15 cellular contexts compared by ENCODE assay signal in genomic region chr12:1881936-1882335, GRCh38. TPM values are rescaled to one million over a fixed set of nuclear protein-coding genes. Genes with fewer than 3 reads are reported as not detected.
DNase-seq lines count a peak whose midpoint lies in the region; ATAC-seq and TF ChIP-seq lines count a peak whose summit lies in the region.
"Had no signal": no experiment of that assay in that cellular context is flagged by ENCODE, and none has a peak within 500 bp of the region (broad histone marks: within the 10 kb centered on the region; RNA-seq: fewer than 3 reads in every experiment).

No MANE protein-coding gene starts in this region.

- H3K4me1 ChIP-seq in SK-N-SH (ENCODE audit: control insufficient read depth in 1 of 2, insufficient read depth in 2 of 2, low read depth in 1 of 2, low read length in 1 of 2): no peaks in the 10 kb centered on the region
- H3K4me1 ChIP-seq in endodermal cell (ENCODE audit: control insufficient read depth, insufficient read depth, low read length): no peaks in the 10 kb centered on the region
- no peaks in the 10 kb centered on the region for H3K4me1 ChIP-seq in vagina

- POLR2A ChIA-PET in SK-N-SH (lab: Yijun Ruan, JAX): no interaction called here

- H3K27me3 ChIP-seq in SK-N-SH (ENCODE audit: insufficient read depth) (peaks cover 5% of the 10 kb centered on the region; the same call in 1 of the 2 replicates), endodermal cell (ENCODE audit: control insufficient read depth, insufficient read depth, low read length, poor library complexity, severe bottlenecking) (no peaks in the 10 kb centered on the region), vagina (no peaks in the 10 kb centered on the region)
- H3K27me3 ChIP-seq: BLaER1 treated with 17β-estradiol and CSF1 and Interleukin-3, amounts not matched to agents 10 nM and 100 nM had no signal

- no peak overlapping the region for H2AFZ ChIP-seq in SK-N-SH (ENCODE audit: low read depth)

- H3K79me2 ChIP-seq in SK-N-SH (ENCODE audit: insufficient read depth): no peaks in the 10 kb centered on the region

- H3K4me3 ChIP-seq in SK-N-SH (ENCODE audit: low read depth in 2 of 2, low read length in 1 of 2): no peak overlapping the region
- no peak overlapping the region for H3K4me3 ChIP-seq in endodermal cell (ENCODE audit: low read length)
- no peak overlapping the region for H3K4me3 ChIP-seq in vagina
- H3K4me3 ChIP-seq: BLaER1 treated with 17β-estradiol and CSF1 and Interleukin-3, amounts not matched to agents 10 nM and 100 nM had no signal

- TF ChIP-seq RAD21 in SK-N-SH (IDR thresholded peaks at IDR 0.05; ENCODE audit: low read length): no peak

- no peaks in the 10 kb centered on the region for H3K4me1 Mint-ChIP-seq in activated T-cell treated with anti-CD3 and anti-CD28 coated beads, Interleukin-2, amount 50 U/mL, for 24 hours (ENCODE audit: low read depth)
- no peaks in the 10 kb centered on the region for H3K4me1 Mint-ChIP-seq in activated T-cell treated with anti-CD3 and anti-CD28 coated beads, Interleukin-2, amount 50 U/mL, for 72 hours (ENCODE audit: low read depth)
- H3K4me1 Mint-ChIP-seq in endodermal cell: peaks cover 16% of the 10 kb centered on the region
- H3K4me1 Mint-ChIP-seq: CD4-positive, CD25-positive, alpha-beta regulatory T cell had no signal

- no peak overlapping the region for H3K27ac Mint-ChIP-seq in activated T-cell treated with anti-CD3 and anti-CD28 coated beads, Interleukin-2, amount 50 U/mL, for 24 hours
- no peak overlapping the region for H3K27ac Mint-ChIP-seq in activated T-cell treated with anti-CD3 and anti-CD28 coated beads, Interleukin-2, amount 50 U/mL, for 72 hours
- no peak overlapping the region for H3K27ac Mint-ChIP-seq in endodermal cell
- H3K27ac Mint-ChIP-seq: CD4-positive, CD25-positive, alpha-beta regulatory T cell had no signal

- H3K36me3 ChIP-seq in SK-N-SH (replicated peaks in 1 of 2; ENCODE audit: control insufficient read depth in 1 of 2, insufficient read depth in 2 of 2, low read length in 1 of 2): no peaks in the 10 kb centered on the region
- no peaks in the 10 kb centered on the region for H3K36me3 ChIP-seq in endodermal cell (ENCODE audit: control insufficient read depth, insufficient read depth, low read length)
- H3K36me3 ChIP-seq in vagina: no peaks in the 10 kb centered on the region

- H3K4me3 Mint-ChIP-seq in activated T-cell treated with anti-CD3 and anti-CD28 coated beads, Interleukin-2, amount 50 U/mL, for 24 hours: no peak overlapping the region
- no peak overlapping the region for H3K4me3 Mint-ChIP-seq in activated T-cell treated with anti-CD3 and anti-CD28 coated beads, Interleukin-2, amount 50 U/mL, for 72 hours
- no peak overlapping the region for H3K4me3 Mint-ChIP-seq in endodermal cell
- H3K4me3 Mint-ChIP-seq: CD4-positive, CD25-positive, alpha-beta regulatory T cell had no signal

- H3K27ac ChIP-seq in SK-N-SH (ENCODE audit: low read depth in 2 of 2, low read length in 1 of 2): no peak overlapping the region
- no peak overlapping the region for H3K27ac ChIP-seq in endodermal cell (ENCODE audit: low read depth, low read length)
- no peak overlapping the region for H3K27ac ChIP-seq in vagina
- H3K27ac ChIP-seq: 22Rv1; BLaER1 treated with 17β-estradiol and CSF1 and Interleukin-3, amounts not matched to agents 10 nM and 100 nM; HL-60 had no signal

- TF ChIP-seq POLR2A in vagina (IDR thresholded peaks at IDR 0.05): no peak

- no peak for ATAC-seq in SK-N-SH treated with all-trans-retinoic acid at 6 μM for 48 hours
- ATAC-seq in activated T-cell treated with anti-CD3 and anti-CD28 coated beads, Interleukin-2, amount 50 U/mL, for 72 hours (replicated peaks in 1 of 2): no peak
- ATAC-seq: HCT116 had no signal

- no peaks in the 10 kb centered on the region for H3K9me2 ChIP-seq in SK-N-SH

- H3K9me3 ChIP-seq in SK-N-SH: no peaks in the 10 kb centered on the region
- no peaks in the 10 kb centered on the region for H3K9me3 ChIP-seq in endodermal cell (ENCODE audit: control insufficient read depth, low read length)
- H3K9me3 ChIP-seq in vagina: no peaks in the 10 kb centered on the region

- no peak for TF ChIP-seq EP300 in SK-N-SH (IDR thresholded peaks at IDR 0.05; ENCODE audit: borderline replicate concordance in 1 of 2, low read depth in 1 of 2, low read length in 1 of 2)

- CTCF ChIA-PET in SK-N-SH (lab: Yijun Ruan, JAX): no interaction called here

- no peak overlapping the region for H3K4me2 ChIP-seq in SK-N-SH
- H3K4me2 ChIP-seq: BLaER1 treated with 17β-estradiol and CSF1 and Interleukin-3, amounts not matched to agents 10 nM and 100 nM had no signal

- TF ChIP-seq CTCF in SK-N-SH (IDR thresholded peaks at IDR 0.05) (no peak), endodermal cell (conservative IDR thresholded peaks at IDR 0.05) (no peak), vagina (IDR thresholded peaks at IDR 0.05) (no peak)

- peaks cover 11% of the 10 kb centered on the region for H3K27me3 Mint-ChIP-seq in activated T-cell treated with anti-CD3 and anti-CD28 coated beads, Interleukin-2, amount 50 U/mL, for 24 hours
- no peaks in the 10 kb centered on the region for H3K27me3 Mint-ChIP-seq in activated T-cell treated with anti-CD3 and anti-CD28 coated beads, Interleukin-2, amount 50 U/mL, for 72 hours (ENCODE audit: low read depth)
- peaks cover 6% of the 10 kb centered on the region for H3K27me3 Mint-ChIP-seq in endodermal cell (ENCODE audit: insufficient read depth)

- H3F3A ChIP-seq in SK-N-SH (replicated peaks; ENCODE audit: insufficient read depth): no peaks in the 10 kb centered on the region

- H3K9ac ChIP-seq in SK-N-SH (no peak overlapping the region), endodermal cell (ENCODE audit: extremely low read depth, low read length, poor library complexity, severe bottlenecking) (no peak overlapping the region)
- H3K9ac ChIP-seq: BLaER1 treated with 17β-estradiol and CSF1 and Interleukin-3, amounts not matched to agents 10 nM and 100 nM had no signal

- H3K9me3 Mint-ChIP-seq in activated T-cell treated with anti-CD3 and anti-CD28 coated beads, Interleukin-2, amount 50 U/mL, for 24 hours: no peaks in the 10 kb centered on the region
- no peaks in the 10 kb centered on the region for H3K9me3 Mint-ChIP-seq in activated T-cell treated with anti-CD3 and anti-CD28 coated beads, Interleukin-2, amount 50 U/mL, for 72 hours
- H3K9me3 Mint-ChIP-seq in endodermal cell: no peaks in the 10 kb centered on the region

- no peaks in the 10 kb centered on the region for H3K36me3 Mint-ChIP-seq in activated T-cell treated with anti-CD3 and anti-CD28 coated beads, Interleukin-2, amount 50 U/mL, for 24 hours (ENCODE audit: low read depth)
- no peaks in the 10 kb centered on the region for H3K36me3 Mint-ChIP-seq in activated T-cell treated with anti-CD3 and anti-CD28 coated beads, Interleukin-2, amount 50 U/mL, for 72 hours (ENCODE audit: insufficient read depth in 2 of 2)
- no peaks in the 10 kb centered on the region for H3K36me3 Mint-ChIP-seq in endodermal cell (ENCODE audit: low read depth)
- H3K36me3 Mint-ChIP-seq: CD4-positive, CD25-positive, alpha-beta regulatory T cell had no signal

- 0% methylated on average over 3 of the region's 3 CpGs for WGBS in SK-N-SH (ENCODE audit: low lambda C conversion rate)
- 78% methylated on average over 1 to 3 of the region's 3 CpGs for WGBS in endodermal cell (ENCODE audit: insufficient coverage in 1 of 2, insufficient read length in 1 of 2), 2 experiments

- intact Hi-C loops in vagina (cut with DNase I): no loop called here

- H4K20me1 ChIP-seq in SK-N-SH (ENCODE audit: insufficient read depth): no peaks in the 10 kb centered on the region
- H4K20me1 ChIP-seq: BLaER1 treated with 17β-estradiol and CSF1 and Interleukin-3, amounts not matched to agents 10 nM and 100 nM had no signal

- DNase-seq in SK-N-SH (peak; percentile 1), endodermal cell (peak; percentile 30), vagina (ENCODE audit: extremely low spot score in 2 of 2) (peak; percentile 40 to 64), 8988T (no peak), HUDEP-2 (lab: John Stamatoyannopoulos, UW; ENCODE audit: unreplicated experiment in 76 of 76) (no peak)
- DNase-seq in activated T-cell treated with anti-CD3 and anti-CD28 coated beads, Interleukin-2, amount 50 U/mL, for 24 hours: peak; percentile 5
- DNase-seq in activated T-cell treated with anti-CD3 and anti-CD28 coated beads, Interleukin-2, amount 50 U/mL, for 72 hours: no peak
- DNase-seq: Calu3; CD4-positive, CD25-positive, alpha-beta regulatory T cell; DMS 273 treated with DMSO at 0.1 percent for 48 hours had no signal

TF ChIP-seq in SK-N-SH, 30 proteins besides CTCF, POLR2A, EP300 and RAD21:
- TF ChIP-seq TCF12 (IDR thresholded peaks at IDR 0.05) (no peak), SMC3 (IDR thresholded peaks at IDR 0.05; ENCODE audit: low read depth, low read length) (no peak), FOXM1 (IDR thresholded peaks at IDR 0.05; ENCODE audit: low read depth) (no peak), FOSL2 (IDR thresholded peaks at IDR 0.05; ENCODE audit: borderline replicate concordance, low read depth) (no peak), RXRA (IDR thresholded peaks at IDR 0.05; ENCODE audit: borderline replicate concordance, low read depth) (no peak), GATA2 (CRISPR knock-in tag; IDR thresholded peaks at IDR 0.05) (no peak), ELF1 (IDR thresholded peaks at IDR 0.05) (no peak), MXI1 (IDR thresholded peaks at IDR 0.05; ENCODE audit: low read depth, low read length) (no peak), FOXJ3 (CRISPR knock-in tag; IDR thresholded peaks at IDR 0.05) (no peak)

TF ChIP-seq in SK-N-SH treated with all-trans-retinoic acid at 6 μM for 48 hours, 23 proteins besides CTCF, POLR2A, EP300 and RAD21 (continues in another document):
- TF ChIP-seq CREB5 (CRISPR knock-in tag; IDR thresholded peaks at IDR 0.05; ENCODE audit: low read depth) (no peak), ZC3H10 (CRISPR knock-in tag; IDR thresholded peaks at IDR 0.05) (no peak), OSR1 (CRISPR knock-in tag; IDR thresholded peaks at IDR 0.05) (no peak), ZNF8 (CRISPR knock-in tag; IDR thresholded peaks at IDR 0.05) (no peak), ZFP3 (CRISPR knock-in tag; IDR thresholded peaks at IDR 0.05) (no peak)

RNA-seq across cellular contexts. Expression of gene CACNA2D4, which starts 36.5 kb away (rescaled TPM):
- polyA plus RNA-seq in SK-N-SH (2012; rRNA removed): 0.02 TPM in 1 of 2 replicates, not detected in the other
- not detected in 2 replicates for polyA plus RNA-seq in SK-N-SH (2012; cell fraction: cytosol; rRNA removed)
- polyA plus RNA-seq in SK-N-SH (2012; cell fraction: nucleus; rRNA removed): 0.02 TPM in 1 of 2 replicates, not detected in the other
- total RNA-seq in activated T-cell treated with anti-CD3 and anti-CD28 coated beads, Interleukin-2, amount 50 U/mL, for 72 hours: 1 to 10 TPM; 6.0 to 7.2 TPM
- 1 to 10 TPM; 4.3 to 5.7 TPM for total RNA-seq in endodermal cell
- 0.53 TPM for polyA plus RNA-seq in endodermal cell (2013, experiment 1 of 2)
- polyA plus RNA-seq in endodermal cell (2013, experiment 2 of 2): 0.29 TPM
- total RNA-seq in vagina: 2.2 TPM

Comparison
In these comparisons a context has a peak if more than half of its experiments do, and no peak if none do; other contexts are left out.
1. DNase-seq: peak in SK-N-SH (single experiment), activated T-cell treated with anti-CD3 and anti-CD28 coated beads, Interleukin-2, amount 50 U/mL, for 24 hours (single experiment), endodermal cell (single experiment) and vagina (2 of 2); none in activated T-cell treated with anti-CD3 and anti-CD28 coated beads, Interleukin-2, amount 50 U/mL, for 72 hours (0 of 2), 8988T (single experiment) and HUDEP-2 (0 of 76).